Comparison of ENCODE assay signal across 1 cellular context in the genomic region with DNA sequence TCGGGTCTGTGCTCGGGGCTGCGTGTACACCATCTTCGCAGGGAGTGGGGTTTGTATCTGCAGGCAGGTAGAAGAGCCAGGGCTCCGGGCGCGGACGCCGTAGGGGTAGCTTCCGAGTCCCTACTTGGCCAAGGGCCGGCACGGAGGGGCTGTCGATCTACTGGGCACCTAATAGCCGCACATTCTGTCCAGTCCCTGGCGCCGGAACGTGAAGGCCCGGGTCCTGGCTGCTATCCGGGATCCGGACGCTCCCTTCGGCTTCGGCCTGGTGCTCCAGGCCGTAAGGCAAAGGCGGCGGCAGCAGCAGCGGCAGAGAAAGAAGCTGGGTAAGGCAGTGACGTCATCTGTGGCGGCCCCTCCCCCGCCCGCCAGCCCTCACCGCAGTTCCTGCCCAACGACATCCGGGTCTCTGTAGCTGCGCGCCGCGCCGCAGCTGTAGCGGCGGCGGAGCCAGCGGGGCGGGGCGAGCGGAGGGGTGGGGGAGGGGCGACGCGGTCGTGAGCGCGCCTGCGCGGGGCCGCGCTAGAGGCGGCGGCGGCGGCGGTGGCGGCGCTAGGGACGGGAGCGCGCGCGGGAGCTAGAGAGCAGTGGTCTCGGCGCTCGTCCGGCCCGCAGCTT.
TF ChIP-seq lines count a peak whose summit lies in the region.

A gene (plus strand): TSS at position 525 of the 618 bp plus-strand sequence. CDS start 33,483 bp downstream, outside the sequence.

TF ChIP-seq in HepG2, 621 proteins besides CTCF, POLR2A, EP300 and RAD21 (continued from another document):
- TF ChIP-seq, protein P1, sequence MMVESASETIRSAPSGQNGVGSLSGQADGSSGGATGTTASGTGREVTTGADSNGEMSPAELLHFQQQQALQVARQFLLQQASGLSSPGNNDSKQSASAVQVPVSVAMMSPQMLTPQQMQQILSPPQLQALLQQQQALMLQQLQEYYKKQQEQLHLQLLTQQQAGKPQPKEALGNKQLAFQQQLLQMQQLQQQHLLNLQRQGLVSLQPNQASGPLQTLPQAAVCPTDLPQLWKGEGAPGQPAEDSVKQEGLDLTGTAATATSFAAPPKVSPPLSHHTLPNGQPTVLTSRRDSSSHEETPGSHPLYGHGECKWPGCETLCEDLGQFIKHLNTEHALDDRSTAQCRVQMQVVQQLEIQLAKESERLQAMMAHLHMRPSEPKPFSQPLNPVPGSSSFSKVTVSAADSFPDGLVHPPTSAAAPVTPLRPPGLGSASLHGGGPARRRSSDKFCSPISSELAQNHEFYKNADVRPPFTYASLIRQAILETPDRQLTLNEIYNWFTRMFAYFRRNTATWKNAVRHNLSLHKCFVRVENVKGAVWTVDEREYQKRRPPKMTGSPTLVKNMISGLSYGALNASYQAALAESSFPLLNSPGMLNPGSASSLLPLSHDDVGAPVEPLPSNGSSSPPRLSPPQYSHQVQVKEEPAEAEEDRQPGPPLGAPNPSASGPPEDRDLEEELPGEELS (CRISPR knock-in tag; IDR thresholded peaks at IDR 0.05) = peak; percentile 58
- TF ChIP-seq MAFG (CRISPR knock-in tag; IDR thresholded peaks at IDR 0.05) (no peak), IKZF1 (IDR thresholded peaks at IDR 0.05) (no peak), ZNF773 (CRISPR knock-in tag; IDR thresholded peaks at IDR 0.05; ENCODE audit: borderline replicate concordance) (peak; percentile 83), SRSF9 (IDR thresholded peaks at IDR 0.05; ENCODE audit: borderline replicate concordance, insufficient read depth, low read depth, low read length, poor library complexity, severe bottlenecking) (no peak), SMARCE1 (IDR thresholded peaks at IDR 0.05; ENCODE audit: borderline replicate concordance) (no peak), KDM6A (CRISPR knock-in tag; IDR thresholded peaks at IDR 0.05; ENCODE audit: low read depth) (no peak), SOX13 (IDR thresholded peaks at IDR 0.05) (0 out of 2 replicates have a peak, but pooled peaks have one; percentile 20), SOX13 (CRISPR knock-in tag; conservative IDR thresholded peaks at IDR 0.05 in 1 of 2, IDR thresholded peaks at IDR 0.05 in 1 of 2) (peak in 1 of 2 experiments; percentile 38; a peak in 1 of 4 replicates), MAZ (IDR thresholded peaks at IDR 0.05; ENCODE audit: borderline replicate concordance, low read depth, low read length) (0 out of 2 replicates have a peak, but pooled peaks have one; percentile 56), MAZ (CRISPR knock-in tag; IDR thresholded peaks at IDR 0.05; ENCODE audit: low read depth) (peak; percentile 73), GATAD2A (CRISPR knock-in tag; IDR thresholded peaks at IDR 0.05) (peak; percentile 42), ZNF589 (CRISPR knock-in tag; conservative IDR thresholded peaks at IDR 0.05) (no peak; the same call in 1 of the 2 replicates), HNRNPLL (IDR thresholded peaks at IDR 0.05; ENCODE audit: low read depth, low read length, poor library complexity, severe bottlenecking) (peak; percentile 82), ZNF282 (IDR thresholded peaks at IDR 0.05; ENCODE audit: partially characterized antibody) (no peak), YEATS2 (CRISPR knock-in tag; IDR thresholded peaks at IDR 0.05; ENCODE audit: borderline replicate concordance) (peak; percentile 71; the same call in 1 of the 2 replicates), ZNF746 (CRISPR knock-in tag; IDR thresholded peaks at IDR 0.05) (no peak; the same call in 1 of the 2 replicates)
- TF ChIP-seq, protein P2, sequence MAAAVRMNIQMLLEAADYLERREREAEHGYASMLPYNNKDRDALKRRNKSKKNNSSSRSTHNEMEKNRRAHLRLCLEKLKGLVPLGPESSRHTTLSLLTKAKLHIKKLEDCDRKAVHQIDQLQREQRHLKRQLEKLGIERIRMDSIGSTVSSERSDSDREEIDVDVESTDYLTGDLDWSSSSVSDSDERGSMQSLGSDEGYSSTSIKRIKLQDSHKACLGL (CRISPR knock-in tag; IDR thresholded peaks at IDR 0.05) = no peak; the same call in 1 of the 2 replicates
- TF ChIP-seq, protein P3, sequence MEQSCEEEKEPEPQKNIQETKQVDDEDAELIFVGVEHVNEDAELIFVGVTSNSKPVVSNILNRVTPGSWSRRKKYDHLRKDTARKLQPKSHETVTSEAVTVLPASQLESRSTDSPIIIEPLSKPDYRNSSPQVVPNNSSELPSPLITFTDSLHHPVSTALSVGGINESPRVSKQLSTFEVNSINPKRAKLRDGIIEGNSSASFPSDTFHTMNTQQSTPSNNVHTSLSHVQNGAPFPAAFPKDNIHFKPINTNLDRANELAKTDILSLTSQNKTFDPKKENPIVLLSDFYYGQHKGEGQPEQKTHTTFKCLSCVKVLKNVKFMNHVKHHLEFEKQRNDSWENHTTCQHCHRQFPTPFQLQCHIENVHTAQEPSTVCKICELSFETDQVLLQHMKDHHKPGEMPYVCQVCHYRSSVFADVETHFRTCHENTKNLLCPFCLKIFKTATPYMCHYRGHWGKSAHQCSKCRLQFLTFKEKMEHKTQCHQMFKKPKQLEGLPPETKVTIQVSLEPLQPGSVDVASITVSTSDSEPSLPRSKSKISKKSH (CRISPR knock-in tag; IDR thresholded peaks at IDR 0.05; ENCODE audit: borderline replicate concordance) = peak; percentile 45; the same call in 1 of the 2 replicates
- TF ChIP-seq, protein P4, sequence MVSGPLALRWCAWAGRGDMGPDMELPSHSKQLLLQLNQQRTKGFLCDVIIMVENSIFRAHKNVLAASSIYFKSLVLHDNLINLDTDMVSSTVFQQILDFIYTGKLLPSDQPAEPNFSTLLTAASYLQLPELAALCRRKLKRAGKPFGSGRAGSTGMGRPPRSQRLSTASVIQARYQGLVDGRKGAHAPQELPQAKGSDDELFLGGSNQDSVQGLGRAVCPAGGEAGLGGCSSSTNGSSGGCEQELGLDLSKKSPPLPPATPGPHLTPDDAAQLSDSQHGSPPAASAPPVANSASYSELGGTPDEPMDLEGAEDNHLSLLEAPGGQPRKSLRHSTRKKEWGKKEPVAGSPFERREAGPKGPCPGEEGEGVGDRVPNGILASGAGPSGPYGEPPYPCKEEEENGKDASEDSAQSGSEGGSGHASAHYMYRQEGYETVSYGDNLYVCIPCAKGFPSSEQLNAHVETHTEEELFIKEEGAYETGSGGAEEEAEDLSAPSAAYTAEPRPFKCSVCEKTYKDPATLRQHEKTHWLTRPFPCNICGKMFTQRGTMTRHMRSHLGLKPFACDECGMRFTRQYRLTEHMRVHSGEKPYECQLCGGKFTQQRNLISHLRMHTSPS (CRISPR knock-in tag; IDR thresholded peaks at IDR 0.05; ENCODE audit: low read depth) = 0 out of 2 replicates have a peak, but pooled peaks have one; percentile 4
- TF ChIP-seq, protein P5, sequence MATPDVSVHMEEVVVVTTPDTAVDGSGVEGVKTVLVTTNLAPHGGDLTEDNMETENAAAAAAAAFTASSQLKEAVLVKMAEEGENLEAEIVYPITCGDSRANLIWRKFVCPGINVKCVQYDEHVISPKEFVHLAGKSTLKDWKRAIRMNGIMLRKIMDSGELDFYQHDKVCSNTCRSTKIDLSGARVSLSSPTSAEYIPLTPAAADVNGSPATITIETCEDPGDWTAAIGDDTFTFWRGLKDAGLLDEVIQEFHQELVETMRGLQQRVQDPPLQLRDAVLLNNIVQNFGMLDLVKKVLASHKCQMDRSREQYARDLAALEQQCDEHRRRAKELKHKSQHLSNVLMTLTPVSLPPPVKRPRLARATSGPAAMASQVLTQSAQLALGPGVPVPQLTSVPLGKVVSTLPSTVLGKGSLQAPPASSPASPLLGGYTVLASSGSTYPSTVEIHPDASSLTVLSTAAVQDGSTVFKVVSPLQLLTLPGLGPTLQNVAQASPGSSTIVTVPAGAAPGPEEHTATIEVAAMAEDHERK (CRISPR knock-in tag; IDR thresholded peaks at IDR 0.05; ENCODE audit: low read depth) = no peak
- TF ChIP-seq, protein P6, sequence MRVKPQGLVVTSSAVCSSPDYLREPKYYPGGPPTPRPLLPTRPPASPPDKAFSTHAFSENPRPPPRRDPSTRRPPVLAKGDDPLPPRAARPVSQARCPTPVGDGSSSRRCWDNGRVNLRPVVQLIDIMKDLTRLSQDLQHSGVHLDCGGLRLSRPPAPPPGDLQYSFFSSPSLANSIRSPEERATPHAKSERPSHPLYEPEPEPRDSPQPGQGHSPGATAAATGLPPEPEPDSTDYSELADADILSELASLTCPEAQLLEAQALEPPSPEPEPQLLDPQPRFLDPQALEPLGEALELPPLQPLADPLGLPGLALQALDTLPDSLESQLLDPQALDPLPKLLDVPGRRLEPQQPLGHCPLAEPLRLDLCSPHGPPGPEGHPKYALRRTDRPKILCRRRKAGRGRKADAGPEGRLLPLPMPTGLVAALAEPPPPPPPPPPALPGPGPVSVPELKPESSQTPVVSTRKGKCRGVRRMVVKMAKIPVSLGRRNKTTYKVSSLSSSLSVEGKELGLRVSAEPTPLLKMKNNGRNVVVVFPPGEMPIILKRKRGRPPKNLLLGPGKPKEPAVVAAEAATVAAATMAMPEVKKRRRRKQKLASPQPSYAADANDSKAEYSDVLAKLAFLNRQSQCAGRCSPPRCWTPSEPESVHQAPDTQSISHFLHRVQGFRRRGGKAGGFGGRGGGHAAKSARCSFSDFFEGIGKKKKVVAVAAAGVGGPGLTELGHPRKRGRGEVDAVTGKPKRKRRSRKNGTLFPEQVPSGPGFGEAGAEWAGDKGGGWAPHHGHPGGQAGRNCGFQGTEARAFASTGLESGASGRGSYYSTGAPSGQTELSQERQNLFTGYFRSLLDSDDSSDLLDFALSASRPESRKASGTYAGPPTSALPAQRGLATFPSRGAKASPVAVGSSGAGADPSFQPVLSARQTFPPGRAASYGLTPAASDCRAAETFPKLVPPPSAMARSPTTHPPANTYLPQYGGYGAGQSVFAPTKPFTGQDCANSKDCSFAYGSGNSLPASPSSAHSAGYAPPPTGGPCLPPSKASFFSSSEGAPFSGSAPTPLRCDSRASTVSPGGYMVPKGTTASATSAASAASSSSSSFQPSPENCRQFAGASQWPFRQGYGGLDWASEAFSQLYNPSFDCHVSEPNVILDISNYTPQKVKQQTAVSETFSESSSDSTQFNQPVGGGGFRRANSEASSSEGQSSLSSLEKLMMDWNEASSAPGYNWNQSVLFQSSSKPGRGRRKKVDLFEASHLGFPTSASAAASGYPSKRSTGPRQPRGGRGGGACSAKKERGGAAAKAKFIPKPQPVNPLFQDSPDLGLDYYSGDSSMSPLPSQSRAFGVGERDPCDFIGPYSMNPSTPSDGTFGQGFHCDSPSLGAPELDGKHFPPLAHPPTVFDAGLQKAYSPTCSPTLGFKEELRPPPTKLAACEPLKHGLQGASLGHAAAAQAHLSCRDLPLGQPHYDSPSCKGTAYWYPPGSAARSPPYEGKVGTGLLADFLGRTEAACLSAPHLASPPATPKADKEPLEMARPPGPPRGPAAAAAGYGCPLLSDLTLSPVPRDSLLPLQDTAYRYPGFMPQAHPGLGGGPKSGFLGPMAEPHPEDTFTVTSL (CRISPR knock-in tag; IDR thresholded peaks at IDR 0.05; ENCODE audit: borderline replicate concordance) = 0 out of 2 replicates have a peak, but pooled peaks have one; percentile 36
- TF ChIP-seq, protein P7, sequence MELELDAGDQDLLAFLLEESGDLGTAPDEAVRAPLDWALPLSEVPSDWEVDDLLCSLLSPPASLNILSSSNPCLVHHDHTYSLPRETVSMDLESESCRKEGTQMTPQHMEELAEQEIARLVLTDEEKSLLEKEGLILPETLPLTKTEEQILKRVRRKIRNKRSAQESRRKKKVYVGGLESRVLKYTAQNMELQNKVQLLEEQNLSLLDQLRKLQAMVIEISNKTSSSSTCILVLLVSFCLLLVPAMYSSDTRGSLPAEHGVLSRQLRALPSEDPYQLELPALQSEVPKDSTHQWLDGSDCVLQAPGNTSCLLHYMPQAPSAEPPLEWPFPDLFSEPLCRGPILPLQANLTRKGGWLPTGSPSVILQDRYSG (CRISPR knock-in tag; IDR thresholded peaks at IDR 0.05) = no peak
- TF ChIP-seq, protein P8, sequence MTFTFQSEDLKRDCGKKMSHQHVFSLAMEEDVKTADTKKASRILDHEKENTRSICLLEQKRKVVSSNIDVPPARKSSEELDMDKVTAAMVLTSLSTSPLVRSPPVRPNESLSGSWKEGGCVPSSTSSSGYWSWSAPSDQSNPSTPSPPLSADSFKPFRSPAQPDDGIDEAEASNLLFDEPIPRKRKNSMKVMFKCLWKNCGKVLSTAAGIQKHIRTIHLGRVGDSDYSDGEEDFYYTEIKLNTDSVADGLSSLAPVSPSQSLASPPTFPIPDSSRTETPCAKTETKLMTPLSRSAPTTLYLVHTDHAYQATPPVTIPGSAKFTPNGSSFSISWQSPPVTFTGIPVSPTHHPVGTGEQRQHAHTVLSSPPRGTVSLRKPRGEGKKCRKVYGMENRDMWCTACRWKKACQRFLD (CRISPR knock-in tag; IDR thresholded peaks at IDR 0.05; ENCODE audit: borderline replicate concordance) = peak; percentile 29; the same call in 1 of the 2 replicates
- TF ChIP-seq, protein P9, sequence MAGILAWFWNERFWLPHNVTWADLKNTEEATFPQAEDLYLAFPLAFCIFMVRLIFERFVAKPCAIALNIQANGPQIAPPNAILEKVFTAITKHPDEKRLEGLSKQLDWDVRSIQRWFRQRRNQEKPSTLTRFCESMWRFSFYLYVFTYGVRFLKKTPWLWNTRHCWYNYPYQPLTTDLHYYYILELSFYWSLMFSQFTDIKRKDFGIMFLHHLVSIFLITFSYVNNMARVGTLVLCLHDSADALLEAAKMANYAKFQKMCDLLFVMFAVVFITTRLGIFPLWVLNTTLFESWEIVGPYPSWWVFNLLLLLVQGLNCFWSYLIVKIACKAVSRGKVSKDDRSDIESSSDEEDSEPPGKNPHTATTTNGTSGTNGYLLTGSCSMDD (CRISPR knock-in tag; IDR thresholded peaks at IDR 0.05) = no peak
TF ChIP-seq in HepG2: peak in this region for 260.
